9 cellular contexts compared by ENCODE assay signal in genomic region chr16:67277294-67277998, GRCh38. TPM values are rescaled to one million over a fixed set of nuclear protein-coding genes. Genes with fewer than 3 reads are reported as not detected.
DNase-seq lines count a peak whose midpoint lies in the region; ATAC-seq, FAIRE-seq and TF ChIP-seq lines count a peak whose summit lies in the region.
"Had no signal": no experiment of that assay in that cellular context is flagged by ENCODE, and none has a peak within 500 bp of the region (broad histone marks: within the 10 kb centered on the region; RNA-seq: fewer than 3 reads in every experiment).

No MANE protein-coding gene starts in this region.

- H3K4me1 ChIP-seq in ACC112 (ENCODE audit: control insufficient read depth, insufficient read depth, low read length, unreplicated experiment), result peaks cover 35% of the 10 kb centered on the region
- peaks cover 16 to 30% of the 10 kb centered on the region in 2 donors for H3K4me1 ChIP-seq in adrenal gland (replicated peaks in 1 of 2)
- H3K4me1 ChIP-seq in HepG2 (ENCODE audit: insufficient read depth, low read length), result peaks cover 28% of the 10 kb centered on the region

- CTCF ChIA-PET in HepG2 (lab: Yijun Ruan, JAX; ENCODE audit: low intra/inter-chr PET ratio, low total read pairs), result interaction anchor here (0.8 kb wide), 1 partner anchor 11 kb away, joined by 3 read pairs; no protein-coding TSS in a partner anchor

- H3K4me3 ChIP-seq in ACC112 (ENCODE audit: low read depth, low read length), result peak overlapping the region; percentile 85
- H3K4me3 ChIP-seq in adrenal gland, result no peak overlapping the region
- peak overlapping the region in 1 of 3 experiments; percentile 89; a peak in 2 of 6 replicates for H3K4me3 ChIP-seq in HepG2 (replicated peaks in 1 of 3; ENCODE audit: insufficient read depth in 1 of 3, low read depth in 2 of 3, low read length in 3 of 3)

- H3K9me3 ChIP-seq in adrenal gland (replicated peaks in 1 of 3) (no peaks in the 10 kb centered on the region), HepG2 (ENCODE audit: low read length) (no peaks in the 10 kb centered on the region)
- H3K9me3 ChIP-seq: heart right ventricle had no signal

- no peak for TF ChIP-seq EP300 in HepG2 (IDR thresholded peaks at IDR 0.05; ENCODE audit: low read depth in 2 of 2, low read length in 2 of 2)
- TF ChIP-seq EP300 in HepG2 (CRISPR knock-in tag; IDR thresholded peaks at IDR 0.05; ENCODE audit: borderline replicate concordance), result no peak

- TSS peak; percentile 48 for BruUV-seq in HepG2 (replicated peaks; lab: Mats Ljungman, UMichigan)

- POLR2A ChIA-PET in HepG2 (lab: Yijun Ruan, JAX), result interaction anchor here (1.0 to 2.6 kb wide), 2 partner anchors 13 to 31 kb away, joined by 3 to 16 read pairs; partner anchors contain the start of gene FHOD1

- H3K36me3 ChIP-seq in ACC112 (ENCODE audit: insufficient read depth, low read length) (peaks cover 5% of the 10 kb centered on the region; the same call in 1 of the 2 replicates), adrenal gland (replicated peaks in 1 of 2) (no peaks in the 10 kb centered on the region), HepG2 (replicated peaks in 1 of 2; ENCODE audit: control insufficient read depth in 1 of 2, insufficient read depth in 2 of 2, low read length in 2 of 2) (peaks cover 3 to 14% of the 10 kb centered on the region in 2 experiments; a peak in 3 of 5 replicates)

- TF ChIP-seq RAD21 in HepG2 (CRISPR knock-in tag; IDR thresholded peaks at IDR 0.05), result no peak

- intact Hi-C loops in adrenal gland (cut with DNase I), result no loop called here
- intact Hi-C loops in HepG2 (cut with micrococcal nuclease; ENCODE audit: unreplicated experiment), result loop anchor here (5.0 kb wide), 1 partner anchor 190 kb away; no protein-coding TSS in a partner anchor

- H3K4me2 ChIP-seq in HepG2 (ENCODE audit: low read depth, low read length), result peak overlapping the region; percentile 99; the same call in 1 of the 2 replicates

- H3K9ac ChIP-seq in HepG2 (ENCODE audit: insufficient read depth, low read depth, low read length), result peak overlapping the region; percentile 76; the same call in 1 of the 2 replicates

- H3K27ac ChIP-seq in ACC112 (ENCODE audit: low read depth, low read length) (peak overlapping the region; percentile 95), adrenal gland (peak overlapping the region; percentile 11 to 90 (median 79)), HepG2 (ENCODE audit: extremely low read length, insufficient read depth, low read length) (no peak overlapping the region)

- in situ Hi-C loops in HepG2 (cut with HindIII; ENCODE audit: extremely low pct_ligation_motif_present, low pct_unique_long_range_greater_than_20kb), result no loop called here

- H2AFZ ChIP-seq in ACC112 (ENCODE audit: low read length, unreplicated experiment) (no peak overlapping the region), HepG2 (ENCODE audit: low read length) (no peak overlapping the region)

- H4K20me1 ChIP-seq in HepG2 (ENCODE audit: insufficient read depth, low read length), result no peaks in the 10 kb centered on the region

- TF ChIP-seq CTCF in adrenal gland (IDR thresholded peaks at IDR 0.05) (no peak), HepG2 (CRISPR knock-in tag; IDR thresholded peaks at IDR 0.05) (no peak)

- peak; percentile 97 for DNase-seq in HS-5 (ENCODE audit: low read depth)
- peak; percentile 79 to 94 (median 92) for DNase-seq in adrenal gland
- peak; percentile 35 for DNase-seq in HepG2 (ENCODE audit: low spot score)
- DNase-seq in urothelium cell line (ENCODE audit: low spot score), result peak; percentile 97
- no peak for DNase-seq in retina
- DNase-seq: heart right ventricle had no signal

- H3K79me2 ChIP-seq in ACC112 (ENCODE audit: control insufficient read depth, insufficient read depth, low read length, unreplicated experiment), result peaks cover 26% of the 10 kb centered on the region
- H3K79me2 ChIP-seq in HepG2 (ENCODE audit: insufficient read depth, low read length), result peaks cover 4% of the 10 kb centered on the region

- H3K27me3 ChIP-seq in ACC112 (ENCODE audit: insufficient read depth, low read length), result no peaks in the 10 kb centered on the region
- H3K27me3 ChIP-seq in adrenal gland, result no peaks in the 10 kb centered on the region
- H3K27me3 ChIP-seq in HepG2 (ENCODE audit: control insufficient read depth in 1 of 2, insufficient read depth in 2 of 2, low read length in 2 of 2), result no peaks in the 10 kb centered on the region
- H3K27me3 ChIP-seq: heart right ventricle had no signal

- FAIRE-seq in HepG2 (lab: Jason Lieb, UNC), result no peak
- FAIRE-seq in urothelium cell line (lab: Jason Lieb, UNC), result peak; percentile 95

- ATAC-seq in HepG2, result no peak
- no peak for ATAC-seq in HG03442 (IDR thresholded peaks at IDR 0.05; ENCODE audit: unreplicated experiment)
- ATAC-seq in GM21576 (IDR thresholded peaks at IDR 0.05; ENCODE audit: unreplicated experiment), result no peak

- 59 to 91% (median 66%) methylated on average over 3 to 4 of the region's 4 CpGs for WGBS in adrenal gland, 4 donors
- 96% methylated on average over 4 of the region's 4 CpGs for WGBS in HepG2 (ENCODE audit: low lambda C conversion rate)

- TF ChIP-seq POLR2A in adrenal gland (IDR thresholded peaks at IDR 0.05) (peak in 1 of 2 donors; percentile 41), HepG2 (IDR thresholded peaks at IDR 0.05; ENCODE audit: insufficient read depth in 1 of 2, low read depth in 2 of 2, low read length in 2 of 2) (no peak)

RNA-seq across cellular contexts. Expression of gene PLEKHG4, which starts 1.9 kb away (rescaled TPM):
- 10 to 100 TPM in 4 of 8 donors, 1 to 10 TPM in 4; 4.1 to 25.7 (median 8.9) TPM for total RNA-seq in adrenal gland
- 10 to 100 TPM in 2 of 3 donors, 1 to 10 TPM in 1; 4.5 to 48.7 (median 27.5) TPM for polyA plus RNA-seq in adrenal gland
- 9.0 and 13.6 TPM in 2 replicates for total RNA-seq in HepG2 (2016; rRNA removed; fragmentation: Illumina TruSeq; extraction: Trizol)
- 1.0 and 1.9 TPM in 2 replicates for total RNA-seq in HepG2 (2016; cell fraction: cytosol; rRNA removed; fragmentation: Illumina TruSeq; extraction: Trizol; ENCODE audit: low read depth)
- total RNA-seq in HepG2 (2016; cell fraction: insoluble cytoplasmic fraction; rRNA removed; fragmentation: Illumina TruSeq; extraction: Trizol), result 8.8 and 11.1 TPM in 2 replicates
- 2.5 and 2.8 TPM in 2 replicates for total RNA-seq in HepG2 (2016; cell fraction: membrane; rRNA removed; fragmentation: Illumina TruSeq; extraction: Trizol)
- total RNA-seq in HepG2 (2016; cell fraction: nucleus; rRNA removed; fragmentation: Illumina TruSeq; extraction: Trizol), result 13.6 and 15.4 TPM in 2 replicates
- 7.1 and 13.6 TPM in 2 replicates for polyA plus RNA-seq in HepG2 (2011; rRNA removed)
- polyA plus RNA-seq in HepG2 (2011; cell fraction: cytosol; rRNA removed), result 3.8 and 5.1 TPM in 2 replicates
- 65.5 and 71.7 TPM in 2 replicates for polyA plus RNA-seq in HepG2 (2011; cell fraction: nucleus; rRNA removed)
- polyA plus RNA-seq in HepG2 (2012), result 4.8 and 7.4 TPM in 2 replicates
- polyA plus RNA-seq in HepG2 (2016; cell fraction: cytosol; fragmentation: Illumina TruSeq; extraction: Trizol; ENCODE audit: low read depth), result 0.52 and 0.53 TPM in 2 replicates
- 5.8 and 6.5 TPM in 2 replicates for polyA plus RNA-seq in HepG2 (2016; cell fraction: insoluble cytoplasmic fraction; fragmentation: Illumina TruSeq; extraction: Trizol; ENCODE audit: low read depth)
- 1.3 TPM in 2 replicates for polyA plus RNA-seq in HepG2 (2016; cell fraction: membrane; fragmentation: Illumina TruSeq; extraction: Trizol; ENCODE audit: low read depth)
- 33.1 and 40.1 TPM in 2 replicates for polyA plus RNA-seq in HepG2 (2016; cell fraction: nucleus; fragmentation: Illumina TruSeq; extraction: Trizol; ENCODE audit: insufficient read depth, low read depth)
- 17.3 and 27.5 TPM in 2 replicates for polyA minus RNA-seq in HepG2 (2011; rRNA and poly(A)+ RNA removed; ENCODE audit: low replicate concordance)
- polyA minus RNA-seq in HepG2 (2011; cell fraction: cytosol; rRNA and poly(A)+ RNA removed), result 3.0 and 10.6 TPM in 2 replicates
- 8.5 and 10.2 TPM in 2 replicates for polyA minus RNA-seq in HepG2 (2011; cell fraction: nucleus; rRNA and poly(A)+ RNA removed)

RNA-seq across cellular contexts. Expression of gene SLC9A5, which starts 28.7 kb away (rescaled TPM):
- total RNA-seq in adrenal gland (1 to 10 TPM in 3 of 8 donors, under 1 TPM in 4, not detected in 1; 0.09 to 2.1 (median 0.40) TPM), HepG2 (2016; rRNA removed; fragmentation: Illumina TruSeq; extraction: Trizol) (0.15 and 0.58 TPM in 2 replicates)
- polyA plus RNA-seq in adrenal gland (1 to 10 TPM in 2 of 3 donors, under 1 TPM in 1; 0.20 to 2.8 (median 2.7) TPM), HepG2 (2011; rRNA removed) (1.4 and 1.5 TPM in 2 replicates)
- total RNA-seq in HepG2 (2016; cell fraction: cytosol; rRNA removed; fragmentation: Illumina TruSeq; extraction: Trizol; ENCODE audit: low read depth), result 0.26 and 0.71 TPM in 2 replicates
- 0.13 and 0.69 TPM in 2 replicates for total RNA-seq in HepG2 (2016; cell fraction: insoluble cytoplasmic fraction; rRNA removed; fragmentation: Illumina TruSeq; extraction: Trizol)
- total RNA-seq in HepG2 (2016; cell fraction: membrane; rRNA removed; fragmentation: Illumina TruSeq; extraction: Trizol), result 0.21 and 0.46 TPM in 2 replicates
- total RNA-seq in HepG2 (2016; cell fraction: nucleus; rRNA removed; fragmentation: Illumina TruSeq; extraction: Trizol), result 0.81 and 1.1 TPM in 2 replicates
- 0.54 and 0.66 TPM in 2 replicates for polyA plus RNA-seq in HepG2 (2011; cell fraction: cytosol; rRNA removed)
- polyA plus RNA-seq in HepG2 (2011; cell fraction: nucleus; rRNA removed), result 11.5 and 16.1 TPM in 2 replicates
- 0.86 and 0.88 TPM in 2 replicates for polyA plus RNA-seq in HepG2 (2012)
- polyA plus RNA-seq in HepG2 (2016; cell fraction: cytosol; fragmentation: Illumina TruSeq; extraction: Trizol; ENCODE audit: low read depth), result 0.06 and 0.33 TPM in 2 replicates
- 0.11 and 0.30 TPM in 2 replicates for polyA plus RNA-seq in HepG2 (2016; cell fraction: insoluble cytoplasmic fraction; fragmentation: Illumina TruSeq; extraction: Trizol; ENCODE audit: low read depth)
- polyA plus RNA-seq in HepG2 (2016; cell fraction: membrane; fragmentation: Illumina TruSeq; extraction: Trizol; ENCODE audit: low read depth), result 0.14 and 0.19 TPM in 2 replicates
- 1.8 and 2.8 TPM in 2 replicates for polyA plus RNA-seq in HepG2 (2016; cell fraction: nucleus; fragmentation: Illumina TruSeq; extraction: Trizol; ENCODE audit: insufficient read depth, low read depth)
- 0.80 and 1.8 TPM in 2 replicates for polyA minus RNA-seq in HepG2 (2011; rRNA and poly(A)+ RNA removed; ENCODE audit: low replicate concordance)
- 0.20 TPM in 1 of 2 replicates, not detected in the other for polyA minus RNA-seq in HepG2 (2011; cell fraction: cytosol; rRNA and poly(A)+ RNA removed)
- 1.7 and 2.5 TPM in 2 replicates for polyA minus RNA-seq in HepG2 (2011; cell fraction: nucleus; rRNA and poly(A)+ RNA removed)

RNA-seq across cellular contexts. Expression of gene FHOD1, which starts 30.2 kb away (rescaled TPM):
- total RNA-seq in adrenal gland, result 10 to 100 TPM; 34.3 to 86.3 (median 45.5) TPM
- polyA plus RNA-seq in adrenal gland, result 100 to 1,000 TPM in 1 of 3 donors, 10 to 100 TPM in 2; 16.6 to 148 (median 96.4) TPM
- total RNA-seq in HepG2 (2016; rRNA removed; fragmentation: Illumina TruSeq; extraction: Trizol), result 10.9 and 20.8 TPM in 2 replicates
- total RNA-seq in HepG2 (2016; cell fraction: cytosol; rRNA removed; fragmentation: Illumina TruSeq; extraction: Trizol; ENCODE audit: low read depth), result 5.1 and 5.8 TPM in 2 replicates
- 8.4 and 24.4 TPM in 2 replicates for total RNA-seq in HepG2 (2016; cell fraction: insoluble cytoplasmic fraction; rRNA removed; fragmentation: Illumina TruSeq; extraction: Trizol)
- total RNA-seq in HepG2 (2016; cell fraction: membrane; rRNA removed; fragmentation: Illumina TruSeq; extraction: Trizol), result 8.8 and 9.7 TPM in 2 replicates
- total RNA-seq in HepG2 (2016; cell fraction: nucleus; rRNA removed; fragmentation: Illumina TruSeq; extraction: Trizol), result 34.0 and 35.5 TPM in 2 replicates
- polyA plus RNA-seq in HepG2 (2011; rRNA removed), result 15.0 and 20.0 TPM in 2 replicates
- polyA plus RNA-seq in HepG2 (2011; cell fraction: cytosol; rRNA removed), result 3.6 and 6.2 TPM in 2 replicates
- 111 and 166 TPM in 2 replicates for polyA plus RNA-seq in HepG2 (2011; cell fraction: nucleus; rRNA removed)
- 18.8 and 19.0 TPM in 2 replicates for polyA plus RNA-seq in HepG2 (2012)
- 3.2 and 3.7 TPM in 2 replicates for polyA plus RNA-seq in HepG2 (2016; cell fraction: cytosol; fragmentation: Illumina TruSeq; extraction: Trizol; ENCODE audit: low read depth)
- polyA plus RNA-seq in HepG2 (2016; cell fraction: insoluble cytoplasmic fraction; fragmentation: Illumina TruSeq; extraction: Trizol; ENCODE audit: low read depth), result 8.1 and 13.0 TPM in 2 replicates
- 6.7 and 6.9 TPM in 2 replicates for polyA plus RNA-seq in HepG2 (2016; cell fraction: membrane; fragmentation: Illumina TruSeq; extraction: Trizol; ENCODE audit: low read depth)
- 97.6 and 114 TPM in 2 replicates for polyA plus RNA-seq in HepG2 (2016; cell fraction: nucleus; fragmentation: Illumina TruSeq; extraction: Trizol; ENCODE audit: insufficient read depth, low read depth)
- polyA minus RNA-seq in HepG2 (2011; rRNA and poly(A)+ RNA removed; ENCODE audit: low replicate concordance), result 13.4 and 16.3 TPM in 2 replicates
- 7.6 and 12.0 TPM in 2 replicates for polyA minus RNA-seq in HepG2 (2011; cell fraction: cytosol; rRNA and poly(A)+ RNA removed)
- 15.7 and 16.7 TPM in 2 replicates for polyA minus RNA-seq in HepG2 (2011; cell fraction: nucleus; rRNA and poly(A)+ RNA removed)

RNA-seq across cellular contexts. Expression of gene KCTD19, which starts 49.1 kb away (rescaled TPM):
- total RNA-seq in adrenal gland, result under 1 TPM in 1 of 8 donors, not detected in 7; 0.04 TPM
- polyA plus RNA-seq in adrenal gland, result under 1 TPM; 0.07 to 0.80 (median 0.18) TPM
- not detected in 2 replicates for total RNA-seq in HepG2 (2016; rRNA removed; fragmentation: Illumina TruSeq; extraction: Trizol)
- total RNA-seq in HepG2 (2016; cell fraction: cytosol; rRNA removed; fragmentation: Illumina TruSeq; extraction: Trizol; ENCODE audit: low read depth), result 0.10 TPM in 1 of 2 replicates, not detected in the other
- not detected in 2 replicates for total RNA-seq in HepG2 (2016; cell fraction: insoluble cytoplasmic fraction; rRNA removed; fragmentation: Illumina TruSeq; extraction: Trizol)
- total RNA-seq in HepG2 (2016; cell fraction: membrane; rRNA removed; fragmentation: Illumina TruSeq; extraction: Trizol), result 0.21 TPM in 1 of 2 replicates, not detected in the other
- total RNA-seq in HepG2 (2016; cell fraction: nucleus; rRNA removed; fragmentation: Illumina TruSeq; extraction: Trizol), result not detected in 2 replicates
- 0.16 TPM in 1 of 2 replicates, not detected in the other for polyA plus RNA-seq in HepG2 (2011; rRNA removed)
- polyA plus RNA-seq in HepG2 (2011; cell fraction: cytosol; rRNA removed), result not detected in 2 replicates
- polyA plus RNA-seq in HepG2 (2011; cell fraction: nucleus; rRNA removed), result 0.13 and 0.21 TPM in 2 replicates
- polyA plus RNA-seq in HepG2 (2012), result 0.04 and 0.20 TPM in 2 replicates
- not detected in 2 replicates for polyA plus RNA-seq in HepG2 (2016; cell fraction: cytosol; fragmentation: Illumina TruSeq; extraction: Trizol; ENCODE audit: low read depth)
- polyA plus RNA-seq in HepG2 (2016; cell fraction: insoluble cytoplasmic fraction; fragmentation: Illumina TruSeq; extraction: Trizol; ENCODE audit: low read depth), result not detected in 2 replicates
- not detected in 2 replicates for polyA plus RNA-seq in HepG2 (2016; cell fraction: membrane; fragmentation: Illumina TruSeq; extraction: Trizol; ENCODE audit: low read depth)
- not detected in 2 replicates for polyA plus RNA-seq in HepG2 (2016; cell fraction: nucleus; fragmentation: Illumina TruSeq; extraction: Trizol; ENCODE audit: insufficient read depth, low read depth)
- 0.72 TPM in 1 of 2 replicates, not detected in the other for polyA minus RNA-seq in HepG2 (2011; rRNA and poly(A)+ RNA removed; ENCODE audit: low replicate concordance)
- not detected in 2 replicates for polyA minus RNA-seq in HepG2 (2011; cell fraction: cytosol; rRNA and poly(A)+ RNA removed)
- polyA minus RNA-seq in HepG2 (2011; cell fraction: nucleus; rRNA and poly(A)+ RNA removed), result 0.12 and 0.13 TPM in 2 replicates
- total RNA-seq: heart right ventricle had no signal

RNA-seq across cellular contexts. Expression of gene LRRC36, which starts 49.2 kb away (rescaled TPM):
- total RNA-seq in adrenal gland (under 1 TPM in 3 of 8 donors, not detected in 5; 0.15 to 0.83 (median 0.21) TPM), HepG2 (2016; rRNA removed; fragmentation: Illumina TruSeq; extraction: Trizol) (0.13 and 0.15 TPM in 2 replicates)
- polyA plus RNA-seq in adrenal gland (1 to 10 TPM in 1 of 3 donors, under 1 TPM in 2; 0.24 to 1.9 (median 0.61) TPM), HepG2 (2011; rRNA removed) (0.12 and 0.16 TPM in 2 replicates)
- 0.71 and 0.79 TPM in 2 replicates for total RNA-seq in HepG2 (2016; cell fraction: cytosol; rRNA removed; fragmentation: Illumina TruSeq; extraction: Trizol; ENCODE audit: low read depth)
- 0.06 TPM in 1 of 2 replicates, not detected in the other for total RNA-seq in HepG2 (2016; cell fraction: insoluble cytoplasmic fraction; rRNA removed; fragmentation: Illumina TruSeq; extraction: Trizol)
- total RNA-seq in HepG2 (2016; cell fraction: membrane; rRNA removed; fragmentation: Illumina TruSeq; extraction: Trizol), result 0.15 and 0.21 TPM in 2 replicates
- total RNA-seq in HepG2 (2016; cell fraction: nucleus; rRNA removed; fragmentation: Illumina TruSeq; extraction: Trizol), result not detected in 2 replicates
- 0.08 and 0.10 TPM in 2 replicates for polyA plus RNA-seq in HepG2 (2011; cell fraction: cytosol; rRNA removed)
- polyA plus RNA-seq in HepG2 (2011; cell fraction: nucleus; rRNA removed), result 0.21 and 0.24 TPM in 2 replicates
- 0.19 and 0.27 TPM in 2 replicates for polyA plus RNA-seq in HepG2 (2012)
- 0.07 and 0.11 TPM in 2 replicates for polyA plus RNA-seq in HepG2 (2016; cell fraction: cytosol; fragmentation: Illumina TruSeq; extraction: Trizol; ENCODE audit: low read depth)
- 0.14 TPM in 1 of 2 replicates, not detected in the other for polyA plus RNA-seq in HepG2 (2016; cell fraction: insoluble cytoplasmic fraction; fragmentation: Illumina TruSeq; extraction: Trizol; ENCODE audit: low read depth)
- not detected in 2 replicates for polyA plus RNA-seq in HepG2 (2016; cell fraction: membrane; fragmentation: Illumina TruSeq; extraction: Trizol; ENCODE audit: low read depth)
- 0.59 TPM in 1 of 2 replicates, not detected in the other for polyA plus RNA-seq in HepG2 (2016; cell fraction: nucleus; fragmentation: Illumina TruSeq; extraction: Trizol; ENCODE audit: insufficient read depth, low read depth)
- polyA minus RNA-seq in HepG2 (2011; rRNA and poly(A)+ RNA removed; ENCODE audit: low replicate concordance), result not detected in 2 replicates
- not detected in 2 replicates for polyA minus RNA-seq in HepG2 (2011; cell fraction: cytosol; rRNA and poly(A)+ RNA removed)
- not detected in 2 replicates for polyA minus RNA-seq in HepG2 (2011; cell fraction: nucleus; rRNA and poly(A)+ RNA removed)
